In the genomic region with DNA sequence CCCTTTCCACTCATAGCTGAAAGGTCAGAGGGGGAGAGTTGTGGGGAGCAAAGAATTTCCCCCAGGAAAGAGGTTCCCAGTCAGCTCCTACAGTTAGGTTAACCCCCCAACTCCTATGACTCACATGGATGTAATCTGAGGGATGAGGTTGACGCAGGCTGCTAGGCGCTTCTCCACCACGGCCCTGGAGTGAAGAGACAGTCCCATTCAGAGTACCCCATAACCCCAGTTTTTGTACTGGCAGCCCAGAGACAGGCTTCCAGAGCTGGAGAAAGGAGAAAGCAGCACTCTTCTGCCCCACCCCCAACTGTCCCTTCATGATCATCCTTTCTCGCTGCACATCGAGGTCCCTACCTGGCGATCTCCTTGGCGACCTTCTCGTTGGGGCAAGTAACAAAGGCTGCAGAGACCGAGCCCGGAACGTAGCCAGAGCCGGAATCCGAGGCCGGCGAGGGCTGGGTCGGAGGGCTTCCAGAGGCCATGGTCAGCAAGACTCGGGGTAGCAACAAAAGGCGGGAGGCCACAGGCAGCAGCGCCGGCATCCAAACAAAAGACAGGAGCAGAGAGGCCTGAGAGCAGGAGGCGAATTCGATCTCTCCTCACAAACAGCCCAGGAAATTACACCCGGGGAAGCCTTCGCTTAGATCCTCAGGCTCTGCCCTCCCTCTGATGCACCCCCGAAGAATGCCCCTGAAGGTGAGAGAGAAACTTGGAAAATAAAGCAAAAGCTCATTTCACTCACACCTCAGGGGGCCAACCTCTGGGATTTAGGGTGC, we compare ENCODE assay signal across 6 cellular contexts. TPM values are rescaled to one million over a fixed set of nuclear protein-coding genes. Genes with fewer than 3 reads are reported as not detected.
DNase-seq lines count a peak whose midpoint lies in the region; ATAC-seq lines count a peak whose summit lies in the region.

No MANE protein-coding gene starts in this region.

- no peaks in the 10 kb centered on the region for H3K27me3 Mint-ChIP-seq in memory B cell

- H3K4me1 Mint-ChIP-seq in memory B cell, result peaks cover 47% of the 10 kb centered on the region

- H3K9me3 Mint-ChIP-seq in activated naive CD4-positive, alpha-beta T cell treated with anti-CD3 and anti-CD28 coated beads, Interleukin-2, amount 50 U/mL, for 72 hours, result no peaks in the 10 kb centered on the region
- no peaks in the 10 kb centered on the region for H3K9me3 Mint-ChIP-seq in memory B cell

- peak in 1 of 2 donors; percentile 43 for ATAC-seq in activated naive CD4-positive, alpha-beta T cell treated with anti-CD3 and anti-CD28 coated beads, Interleukin-2, amount 50 U/mL, for 72 hours
- no peak for ATAC-seq in memory B cell (ENCODE audit: low read depth)
- no peak for ATAC-seq in sciatic nerve
- no peak for ATAC-seq in HG02642 (IDR thresholded peaks at IDR 0.05; ENCODE audit: poor library complexity, unreplicated experiment)

- DNase-seq in HS-5 (ENCODE audit: low read depth) (peak; percentile 77), memory B cell (ENCODE audit: low spot score in 2 of 2) (no peak), COR-L47 (lab: John Stamatoyannopoulos, UW) (no peak), sciatic nerve (ENCODE audit: low spot score) (no peak)
- DNase-seq in activated naive CD4-positive, alpha-beta T cell treated with anti-CD3 and anti-CD28 coated beads, Interleukin-2, amount 50 U/mL, for 72 hours (ENCODE audit: low spot score in 2 of 2), result peak; percentile 22 to 77

- H3K4me3 Mint-ChIP-seq in memory B cell, result peak overlapping the region; percentile 91

- peaks cover 17 to 28% of the 10 kb centered on the region in 2 donors for H3K36me3 Mint-ChIP-seq in activated naive CD4-positive, alpha-beta T cell treated with anti-CD3 and anti-CD28 coated beads, Interleukin-2, amount 50 U/mL, for 72 hours
- H3K36me3 Mint-ChIP-seq in memory B cell, result peaks cover 21% of the 10 kb centered on the region

- intact Hi-C loops in sciatic nerve (cut with DNase I), result no loop called here

- peak overlapping the region; percentile 86 to 99 for H3K27ac Mint-ChIP-seq in activated naive CD4-positive, alpha-beta T cell treated with anti-CD3 and anti-CD28 coated beads, Interleukin-2, amount 50 U/mL, for 72 hours
- peak overlapping the region; percentile 92 for H3K27ac Mint-ChIP-seq in memory B cell

RNA-seq across cellular contexts. Expression of gene CUTA, which starts 0.6 kb away (rescaled TPM):
- 100 to 1,000 TPM; 186 to 334 TPM for total RNA-seq in activated naive CD4-positive, alpha-beta T cell treated with anti-CD3 and anti-CD28 coated beads, Interleukin-2, amount 50 U/mL, for 72 hours
- 107 TPM for total RNA-seq in sciatic nerve

RNA-seq across cellular contexts. Expression of gene SYNGAP1, which starts 2.5 kb away (rescaled TPM):
- total RNA-seq in activated naive CD4-positive, alpha-beta T cell treated with anti-CD3 and anti-CD28 coated beads, Interleukin-2, amount 50 U/mL, for 72 hours, result 10 to 100 TPM; 70.5 to 71.7 TPM
- total RNA-seq in sciatic nerve, result 30.2 TPM

RNA-seq across cellular contexts. Expression of gene PHF1, which starts 6.5 kb away (rescaled TPM):
- total RNA-seq in activated naive CD4-positive, alpha-beta T cell treated with anti-CD3 and anti-CD28 coated beads, Interleukin-2, amount 50 U/mL, for 72 hours, result 100 to 1,000 TPM in 1 of 2 donors, 10 to 100 TPM in 1; 27.5 to 156 TPM
- total RNA-seq in sciatic nerve, result 107 TPM

RNA-seq across cellular contexts. Expression of gene KIFC1, which starts 25.7 kb away (rescaled TPM):
- 100 to 1,000 TPM; 103 to 170 TPM for total RNA-seq in activated naive CD4-positive, alpha-beta T cell treated with anti-CD3 and anti-CD28 coated beads, Interleukin-2, amount 50 U/mL, for 72 hours
- total RNA-seq in sciatic nerve, result 1.5 TPM

RNA-seq across cellular contexts. Expression of gene ZBTB9, which starts 37.1 kb away (rescaled TPM):
- 10 to 100 TPM in 1 of 2 donors, 1 to 10 TPM in 1; 9.4 to 12.5 TPM for total RNA-seq in activated naive CD4-positive, alpha-beta T cell treated with anti-CD3 and anti-CD28 coated beads, Interleukin-2, amount 50 U/mL, for 72 hours
- 6.5 TPM for total RNA-seq in sciatic nerve

Comparison
In these comparisons a context has a peak if more than half of its experiments do, and no peak if none do; other contexts are left out.
1. DNase-seq: peak in HS-5 (single experiment) and activated naive CD4-positive, alpha-beta T cell treated with anti-CD3 and anti-CD28 coated beads, Interleukin-2, amount 50 U/mL, for 72 hours (2 of 2); none in memory B cell (0 of 2), COR-L47 (single experiment) and sciatic nerve (single experiment).